ENCODE assay signal across 1 cellular context in the genomic region with DNA sequence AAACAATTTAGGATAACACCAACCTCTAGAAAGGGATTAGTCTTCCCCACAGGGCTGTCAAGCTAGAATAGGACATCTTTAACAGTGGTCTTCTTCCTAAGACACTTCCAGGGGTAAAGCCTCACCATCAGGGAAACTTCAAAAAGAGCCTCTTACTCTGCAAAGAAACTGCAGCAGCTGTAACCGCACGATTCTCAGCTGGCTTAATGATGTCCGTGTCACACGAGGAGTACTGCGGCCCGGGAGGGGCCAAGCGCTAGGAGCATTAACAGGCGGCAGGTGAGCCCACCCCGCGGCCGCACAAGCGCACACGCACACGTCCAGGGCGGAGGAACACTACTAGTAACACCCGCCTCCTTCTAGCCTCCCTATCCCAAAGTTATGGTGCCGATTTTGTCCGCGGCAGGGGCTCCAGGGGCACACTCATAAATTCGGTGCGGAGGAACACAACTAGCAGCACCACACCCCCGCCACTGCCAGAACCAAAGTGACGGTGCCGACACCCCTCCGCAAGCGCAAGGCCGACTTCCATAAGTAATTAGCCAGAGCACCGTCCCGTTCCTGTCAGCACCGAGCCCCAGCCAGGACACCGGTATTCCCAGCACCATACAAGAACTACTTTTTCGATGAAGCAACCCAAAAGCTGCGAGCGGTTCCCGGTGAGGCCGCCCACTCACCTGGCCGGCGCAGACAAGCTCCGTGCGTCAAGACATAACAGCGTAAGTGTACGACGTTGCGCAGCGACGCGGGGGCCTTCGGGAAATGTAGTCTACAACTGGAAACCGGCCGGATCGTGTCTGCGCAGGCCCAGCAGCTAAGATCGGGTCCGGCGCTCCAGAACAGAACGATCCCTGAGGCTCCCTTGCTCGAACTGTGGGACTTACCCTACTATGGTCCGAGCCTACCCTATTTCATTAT.
TF ChIP-seq lines count a peak whose summit lies in the region.

A gene (plus strand): TSS at position 813 of the 918 bp plus-strand sequence. CDS start 3,572 bp downstream, outside the sequence.
A gene (minus strand): TSS at position 729 of the 918 bp plus-strand sequence. CDS start 8,116 bp downstream, outside the sequence.

TF ChIP-seq in HepG2, 621 proteins besides CTCF, POLR2A, EP300 and RAD21 (continued from another document and continues in another):
- TF ChIP-seq, protein P1, sequence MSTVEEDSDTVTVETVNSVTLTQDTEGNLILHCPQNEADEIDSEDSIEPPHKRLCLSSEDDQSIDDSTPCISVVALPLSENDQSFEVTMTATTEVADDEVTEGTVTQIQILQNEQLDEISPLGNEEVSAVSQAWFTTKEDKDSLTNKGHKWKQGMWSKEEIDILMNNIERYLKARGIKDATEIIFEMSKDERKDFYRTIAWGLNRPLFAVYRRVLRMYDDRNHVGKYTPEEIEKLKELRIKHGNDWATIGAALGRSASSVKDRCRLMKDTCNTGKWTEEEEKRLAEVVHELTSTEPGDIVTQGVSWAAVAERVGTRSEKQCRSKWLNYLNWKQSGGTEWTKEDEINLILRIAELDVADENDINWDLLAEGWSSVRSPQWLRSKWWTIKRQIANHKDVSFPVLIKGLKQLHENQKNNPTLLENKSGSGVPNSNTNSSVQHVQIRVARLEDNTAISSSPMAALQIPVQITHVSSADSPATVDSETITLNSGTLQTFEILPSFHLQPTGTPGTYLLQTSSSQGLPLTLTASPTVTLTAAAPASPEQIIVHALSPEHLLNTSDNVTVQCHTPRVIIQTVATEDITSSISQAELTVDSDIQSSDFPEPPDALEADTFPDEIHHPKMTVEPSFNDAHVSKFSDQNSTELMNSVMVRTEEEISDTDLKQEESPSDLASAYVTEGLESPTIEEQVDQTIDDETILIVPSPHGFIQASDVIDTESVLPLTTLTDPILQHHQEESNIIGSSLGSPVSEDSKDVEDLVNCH (CRISPR knock-in tag; IDR thresholded peaks at IDR 0.05): no peak
- no peak for TF ChIP-seq RAD51 (IDR thresholded peaks at IDR 0.05; ENCODE audit: borderline replicate concordance)
- no peak for TF ChIP-seq ZNF446 (CRISPR knock-in tag; IDR thresholded peaks at IDR 0.05)
- peak; percentile 79; the same call in 1 of the 2 replicates for TF ChIP-seq ZNF317 (CRISPR knock-in tag; IDR thresholded peaks at IDR 0.05)
- no peak for TF ChIP-seq KDM1A (CRISPR knock-in tag; IDR thresholded peaks at IDR 0.05)
- TF ChIP-seq ZBTB20 (CRISPR knock-in tag; IDR thresholded peaks at IDR 0.05; ENCODE audit: borderline replicate concordance, low read depth): no peak
- TF ChIP-seq, protein P2, sequence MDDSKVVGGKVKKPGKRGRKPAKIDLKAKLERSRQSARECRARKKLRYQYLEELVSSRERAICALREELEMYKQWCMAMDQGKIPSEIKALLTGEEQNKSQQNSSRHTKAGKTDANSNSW (CRISPR knock-in tag; IDR thresholded peaks at IDR 0.05; ENCODE audit: borderline replicate concordance): no peak
- peak; percentile 76 for TF ChIP-seq POGZ (CRISPR knock-in tag; IDR thresholded peaks at IDR 0.05)
- no peak; the same call in 1 of the 2 replicates for TF ChIP-seq AHR (CRISPR knock-in tag; IDR thresholded peaks at IDR 0.05)
- no peak for TF ChIP-seq GPN1 (CRISPR knock-in tag; IDR thresholded peaks at IDR 0.05; ENCODE audit: borderline replicate concordance)
- TF ChIP-seq MZF1 (CRISPR knock-in tag; IDR thresholded peaks at IDR 0.05; ENCODE audit: borderline replicate concordance): no peak
- TF ChIP-seq, protein P3, sequence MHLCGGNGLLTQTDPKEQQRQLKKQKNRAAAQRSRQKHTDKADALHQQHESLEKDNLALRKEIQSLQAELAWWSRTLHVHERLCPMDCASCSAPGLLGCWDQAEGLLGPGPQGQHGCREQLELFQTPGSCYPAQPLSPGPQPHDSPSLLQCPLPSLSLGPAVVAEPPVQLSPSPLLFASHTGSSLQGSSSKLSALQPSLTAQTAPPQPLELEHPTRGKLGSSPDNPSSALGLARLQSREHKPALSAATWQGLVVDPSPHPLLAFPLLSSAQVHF (CRISPR knock-in tag; IDR thresholded peaks at IDR 0.05): no peak
- TF ChIP-seq ZNF501 (CRISPR knock-in tag; IDR thresholded peaks at IDR 0.05): peak; percentile 67; the same call in 1 of the 2 replicates
- TF ChIP-seq, protein P4, sequence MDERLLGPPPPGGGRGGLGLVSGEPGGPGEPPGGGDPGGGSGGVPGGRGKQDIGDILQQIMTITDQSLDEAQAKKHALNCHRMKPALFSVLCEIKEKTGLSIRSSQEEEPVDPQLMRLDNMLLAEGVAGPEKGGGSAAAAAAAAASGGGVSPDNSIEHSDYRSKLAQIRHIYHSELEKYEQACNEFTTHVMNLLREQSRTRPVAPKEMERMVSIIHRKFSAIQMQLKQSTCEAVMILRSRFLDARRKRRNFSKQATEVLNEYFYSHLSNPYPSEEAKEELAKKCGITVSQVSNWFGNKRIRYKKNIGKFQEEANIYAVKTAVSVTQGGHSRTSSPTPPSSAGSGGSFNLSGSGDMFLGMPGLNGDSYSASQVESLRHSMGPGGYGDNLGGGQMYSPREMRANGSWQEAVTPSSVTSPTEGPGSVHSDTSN (CRISPR knock-in tag; IDR thresholded peaks at IDR 0.05): no peak
- TF ChIP-seq SRSF9 (IDR thresholded peaks at IDR 0.05; ENCODE audit: borderline replicate concordance, insufficient read depth, low read depth, low read length, poor library complexity, severe bottlenecking): no peak
- TF ChIP-seq, protein P5, sequence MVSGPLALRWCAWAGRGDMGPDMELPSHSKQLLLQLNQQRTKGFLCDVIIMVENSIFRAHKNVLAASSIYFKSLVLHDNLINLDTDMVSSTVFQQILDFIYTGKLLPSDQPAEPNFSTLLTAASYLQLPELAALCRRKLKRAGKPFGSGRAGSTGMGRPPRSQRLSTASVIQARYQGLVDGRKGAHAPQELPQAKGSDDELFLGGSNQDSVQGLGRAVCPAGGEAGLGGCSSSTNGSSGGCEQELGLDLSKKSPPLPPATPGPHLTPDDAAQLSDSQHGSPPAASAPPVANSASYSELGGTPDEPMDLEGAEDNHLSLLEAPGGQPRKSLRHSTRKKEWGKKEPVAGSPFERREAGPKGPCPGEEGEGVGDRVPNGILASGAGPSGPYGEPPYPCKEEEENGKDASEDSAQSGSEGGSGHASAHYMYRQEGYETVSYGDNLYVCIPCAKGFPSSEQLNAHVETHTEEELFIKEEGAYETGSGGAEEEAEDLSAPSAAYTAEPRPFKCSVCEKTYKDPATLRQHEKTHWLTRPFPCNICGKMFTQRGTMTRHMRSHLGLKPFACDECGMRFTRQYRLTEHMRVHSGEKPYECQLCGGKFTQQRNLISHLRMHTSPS (CRISPR knock-in tag; IDR thresholded peaks at IDR 0.05; ENCODE audit: low read depth): no peak
- TF ChIP-seq, protein P6, sequence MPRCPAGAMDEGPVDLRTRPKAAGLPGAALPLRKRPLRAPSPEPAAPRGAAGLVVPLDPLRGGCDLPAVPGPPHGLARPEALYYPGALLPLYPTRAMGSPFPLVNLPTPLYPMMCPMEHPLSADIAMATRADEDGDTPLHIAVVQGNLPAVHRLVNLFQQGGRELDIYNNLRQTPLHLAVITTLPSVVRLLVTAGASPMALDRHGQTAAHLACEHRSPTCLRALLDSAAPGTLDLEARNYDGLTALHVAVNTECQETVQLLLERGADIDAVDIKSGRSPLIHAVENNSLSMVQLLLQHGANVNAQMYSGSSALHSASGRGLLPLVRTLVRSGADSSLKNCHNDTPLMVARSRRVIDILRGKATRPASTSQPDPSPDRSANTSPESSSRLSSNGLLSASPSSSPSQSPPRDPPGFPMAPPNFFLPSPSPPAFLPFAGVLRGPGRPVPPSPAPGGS (CRISPR knock-in tag; IDR thresholded peaks at IDR 0.05): 0 out of 2 replicates have a peak, but pooled peaks have one; percentile 12
- TF ChIP-seq NFKBIZ (CRISPR knock-in tag; IDR thresholded peaks at IDR 0.05): no peak
- TF ChIP-seq, protein P7, sequence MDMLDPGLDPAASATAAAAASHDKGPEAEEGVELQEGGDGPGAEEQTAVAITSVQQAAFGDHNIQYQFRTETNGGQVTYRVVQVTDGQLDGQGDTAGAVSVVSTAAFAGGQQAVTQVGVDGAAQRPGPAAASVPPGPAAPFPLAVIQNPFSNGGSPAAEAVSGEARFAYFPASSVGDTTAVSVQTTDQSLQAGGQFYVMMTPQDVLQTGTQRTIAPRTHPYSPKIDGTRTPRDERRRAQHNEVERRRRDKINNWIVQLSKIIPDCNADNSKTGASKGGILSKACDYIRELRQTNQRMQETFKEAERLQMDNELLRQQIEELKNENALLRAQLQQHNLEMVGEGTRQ (IDR thresholded peaks at IDR 0.05; ENCODE audit: low read depth, low read length): no peak
- TF ChIP-seq, protein P7 (CRISPR knock-in tag; IDR thresholded peaks at IDR 0.05; ENCODE audit: borderline replicate concordance): no peak; the same call in 1 of the 2 replicates
- no peak for TF ChIP-seq ATF7-NPFF (CRISPR knock-in tag; IDR thresholded peaks at IDR 0.05; ENCODE audit: low read depth)
- 0 out of 2 replicates have a peak, but pooled peaks have one; percentile 28 for TF ChIP-seq REPIN1 (CRISPR knock-in tag; IDR thresholded peaks at IDR 0.05; ENCODE audit: borderline replicate concordance, low read depth)
- TF ChIP-seq ZFP37 (CRISPR knock-in tag; IDR thresholded peaks at IDR 0.05; ENCODE audit: borderline replicate concordance): no peak
- TF ChIP-seq DR1 (CRISPR knock-in tag; IDR thresholded peaks at IDR 0.05): 0 out of 2 replicates have a peak, but pooled peaks have one; percentile 20
- no peak for TF ChIP-seq ZNF781 (CRISPR knock-in tag; IDR thresholded peaks at IDR 0.05; ENCODE audit: borderline replicate concordance, not compliant biosample characterization)
- TF ChIP-seq SMAD1 (CRISPR knock-in tag; IDR thresholded peaks at IDR 0.05; ENCODE audit: borderline replicate concordance, low read depth): no peak
- no peak for TF ChIP-seq KLF12 (CRISPR knock-in tag; IDR thresholded peaks at IDR 0.05; ENCODE audit: borderline replicate concordance)
- peak; percentile 67; the same call in 1 of the 2 replicates for TF ChIP-seq SPEN (CRISPR knock-in tag; IDR thresholded peaks at IDR 0.05; ENCODE audit: low read depth)
- TF ChIP-seq, protein P8, sequence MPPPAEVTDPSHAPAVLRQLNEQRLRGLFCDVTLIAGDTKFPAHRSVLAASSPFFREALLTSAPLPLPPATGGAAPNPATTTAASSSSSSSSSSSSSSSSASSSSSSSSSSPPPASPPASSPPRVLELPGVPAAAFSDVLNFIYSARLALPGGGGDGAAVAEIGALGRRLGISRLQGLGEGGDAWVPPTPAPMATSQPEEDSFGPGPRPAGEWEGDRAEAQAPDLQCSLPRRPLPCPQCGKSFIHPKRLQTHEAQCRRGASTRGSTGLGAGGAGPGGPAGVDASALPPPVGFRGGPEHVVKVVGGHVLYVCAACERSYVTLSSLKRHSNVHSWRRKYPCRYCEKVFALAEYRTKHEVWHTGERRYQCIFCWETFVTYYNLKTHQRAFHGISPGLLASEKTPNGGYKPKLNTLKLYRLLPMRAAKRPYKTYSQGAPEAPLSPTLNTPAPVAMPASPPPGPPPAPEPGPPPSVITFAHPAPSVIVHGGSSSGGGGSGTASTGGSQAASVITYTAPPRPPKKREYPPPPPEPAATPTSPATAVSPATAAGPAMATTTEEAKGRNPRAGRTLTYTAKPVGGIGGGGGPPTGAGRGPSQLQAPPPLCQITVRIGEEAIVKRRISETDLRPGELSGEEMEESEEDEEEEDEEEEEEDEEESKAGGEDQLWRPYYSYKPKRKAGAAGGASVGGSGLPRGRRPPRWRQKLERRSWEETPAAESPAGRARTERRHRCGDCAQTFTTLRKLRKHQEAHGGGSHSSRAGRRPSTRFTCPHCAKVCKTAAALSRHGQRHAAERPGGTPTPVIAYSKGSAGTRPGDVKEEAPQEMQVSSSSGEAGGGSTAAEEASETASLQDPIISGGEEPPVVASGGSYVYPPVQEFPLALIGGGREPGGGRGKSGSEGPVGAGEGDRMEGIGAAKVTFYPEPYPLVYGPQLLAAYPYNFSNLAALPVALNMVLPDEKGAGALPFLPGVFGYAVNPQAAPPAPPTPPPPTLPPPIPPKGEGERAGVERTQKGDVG (CRISPR knock-in tag; IDR thresholded peaks at IDR 0.05; ENCODE audit: borderline replicate concordance): no peak
- no peak for TF ChIP-seq ZBTB42 (CRISPR knock-in tag; IDR thresholded peaks at IDR 0.05)
- no peak; the same call in 1 of the 2 replicates for TF ChIP-seq ZSCAN31 (CRISPR knock-in tag; IDR thresholded peaks at IDR 0.05; ENCODE audit: low read depth)
- peak; percentile 81; the same call in 1 of the 2 replicates for TF ChIP-seq ZNF329 (CRISPR knock-in tag; IDR thresholded peaks at IDR 0.05; ENCODE audit: low read depth)
- 0 out of 2 replicates have a peak, but pooled peaks have one; percentile 17 for TF ChIP-seq ISX (CRISPR knock-in tag; conservative IDR thresholded peaks at IDR 0.05)
- no peak for TF ChIP-seq HMG20A (CRISPR knock-in tag; IDR thresholded peaks at IDR 0.05; ENCODE audit: borderline replicate concordance)
- TF ChIP-seq ARNTL (CRISPR knock-in tag; IDR thresholded peaks at IDR 0.05): no peak
- TF ChIP-seq SRY (CRISPR knock-in tag; IDR thresholded peaks at IDR 0.05): no peak
- TF ChIP-seq ZSCAN25 (CRISPR knock-in tag; IDR thresholded peaks at IDR 0.05): peak; percentile 16; the same call in 1 of the 2 replicates
- no peak for TF ChIP-seq ZBTB21 (CRISPR knock-in tag; IDR thresholded peaks at IDR 0.05)
- no peak for TF ChIP-seq ZFP36 (IDR thresholded peaks at IDR 0.05; ENCODE audit: borderline replicate concordance, low read depth, low read length, partially characterized antibody)
- TF ChIP-seq MAF1 (CRISPR knock-in tag; IDR thresholded peaks at IDR 0.05; ENCODE audit: borderline replicate concordance): no peak
- TF ChIP-seq ZNF12 (CRISPR knock-in tag; IDR thresholded peaks at IDR 0.05): no peak
- TF ChIP-seq ATAD3A (CRISPR knock-in tag; IDR thresholded peaks at IDR 0.05): no peak
- TF ChIP-seq ZNF607 (CRISPR knock-in tag; IDR thresholded peaks at IDR 0.05; ENCODE audit: borderline replicate concordance): no peak; the same call in 1 of the 2 replicates
- TF ChIP-seq ZNF83 (CRISPR knock-in tag; IDR thresholded peaks at IDR 0.05; ENCODE audit: borderline replicate concordance): no peak
- TF ChIP-seq ZSCAN20 (CRISPR knock-in tag; IDR thresholded peaks at IDR 0.05; ENCODE audit: borderline replicate concordance): no peak
- TF ChIP-seq SETDB1 (CRISPR knock-in tag; IDR thresholded peaks at IDR 0.05; ENCODE audit: borderline replicate concordance): no peak
- TF ChIP-seq EHMT2 (IDR thresholded peaks at IDR 0.05; ENCODE audit: borderline replicate concordance, low read depth, low read length): no peak
- no peak for TF ChIP-seq RNF2 (conservative IDR thresholded peaks at IDR 0.05; ENCODE audit: low read depth)
- TF ChIP-seq, protein P9, sequence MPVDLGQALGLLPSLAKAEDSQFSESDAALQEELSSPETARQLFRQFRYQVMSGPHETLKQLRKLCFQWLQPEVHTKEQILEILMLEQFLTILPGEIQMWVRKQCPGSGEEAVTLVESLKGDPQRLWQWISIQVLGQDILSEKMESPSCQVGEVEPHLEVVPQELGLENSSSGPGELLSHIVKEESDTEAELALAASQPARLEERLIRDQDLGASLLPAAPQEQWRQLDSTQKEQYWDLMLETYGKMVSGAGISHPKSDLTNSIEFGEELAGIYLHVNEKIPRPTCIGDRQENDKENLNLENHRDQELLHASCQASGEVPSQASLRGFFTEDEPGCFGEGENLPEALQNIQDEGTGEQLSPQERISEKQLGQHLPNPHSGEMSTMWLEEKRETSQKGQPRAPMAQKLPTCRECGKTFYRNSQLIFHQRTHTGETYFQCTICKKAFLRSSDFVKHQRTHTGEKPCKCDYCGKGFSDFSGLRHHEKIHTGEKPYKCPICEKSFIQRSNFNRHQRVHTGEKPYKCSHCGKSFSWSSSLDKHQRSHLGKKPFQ (CRISPR knock-in tag; IDR thresholded peaks at IDR 0.05; ENCODE audit: insufficient replicate concordance): no peak
